19 cellular contexts compared by ENCODE assay signal in genomic region chr1:237774246-237774645, GRCh38.
"Had no signal": no experiment of that assay in that cellular context is flagged by ENCODE, and none has a peak within 500 bp of the region (broad histone marks: within the 10 kb centered on the region; RNA-seq: fewer than 3 reads in every experiment).

No MANE protein-coding gene starts in this region.

- H3K36me3 ChIP-seq: neural progenitor cell, ovary, right lobe of liver, suprapubic skin, thyroid gland had no signal

- H3K4me1 Mint-ChIP-seq: neural progenitor cell; stimulated activated effector memory CD8-positive, alpha-beta T cell treated with anti-CD3 and anti-CD28 coated beads, Interleukin-12 subunit alpha, Interleukin-12 subunit beta, amount 100 ng/mL, for 72 hours had no signal

- H3K27ac ChIP-seq: coronary artery, neural progenitor cell, ovary, right lobe of liver, suprapubic skin, thyroid gland had no signal

- H3K4me3 Mint-ChIP-seq: immature natural killer cell; natural killer cell treated with Interleukin-12 subunit alpha and Interleukin-12 subunit beta and Interleukin-15 and Interleukin-18, amount 100 ng/mL, for 72 hours; neural progenitor cell; stimulated activated effector memory CD8-positive, alpha-beta T cell treated with anti-CD3 and anti-CD28 coated beads, Interleukin-12 subunit alpha, Interleukin-12 subunit beta, amount 100 ng/mL, for 72 hours; type B pancreatic cell had no signal

- H3K9ac ChIP-seq: neural progenitor cell had no signal

- H3K27me3 Mint-ChIP-seq: natural killer cell treated with Interleukin-12 subunit alpha and Interleukin-12 subunit beta and Interleukin-15 and Interleukin-18, amount 100 ng/mL, for 72 hours had no signal

- H3K9me3 Mint-ChIP-seq: natural killer cell treated with Interleukin-12 subunit alpha and Interleukin-12 subunit beta and Interleukin-15 and Interleukin-18, amount 100 ng/mL, for 72 hours; neural progenitor cell; stimulated activated effector memory CD8-positive, alpha-beta T cell treated with anti-CD3 and anti-CD28 coated beads, Interleukin-12 subunit alpha, Interleukin-12 subunit beta, amount 100 ng/mL, for 72 hours; type B pancreatic cell had no signal

- H3K4me3 ChIP-seq: coronary artery, mucosa of descending colon, neural progenitor cell, ovary, right lobe of liver, suprapubic skin, thyroid gland had no signal

- H3K27ac Mint-ChIP-seq: immature natural killer cell; natural killer cell treated with Interleukin-12 subunit alpha and Interleukin-12 subunit beta and Interleukin-15 and Interleukin-18, amount 100 ng/mL, for 72 hours; neural progenitor cell; stimulated activated effector memory CD8-positive, alpha-beta T cell treated with anti-CD3 and anti-CD28 coated beads, Interleukin-12 subunit alpha, Interleukin-12 subunit beta, amount 100 ng/mL, for 72 hours; type B pancreatic cell had no signal

- H3K4me2 ChIP-seq: neural progenitor cell had no signal

- DNase-seq: effector CD4-positive, alpha-beta T cell; foreskin melanocyte; immature natural killer cell; kidney; left cardiac atrium; mucosa of descending colon; nucleus accumbens; ovary; right lobe of liver; stimulated activated CD4-positive, alpha-beta T cell treated with anti-CD3 and anti-CD28 coated beads, Interleukin-4, amount 100 ng/mL, for 1 hour; stimulated activated CD8-positive, alpha-beta memory T cell treated with anti-CD3 and anti-CD28 coated beads, Interleukin-4, amount 100 ng/mL, for 48 hours; stimulated activated naive CD8-positive, alpha-beta T cell treated with anti-CD3 and anti-CD28 coated beads, Interleukin-15, Interleukin-2, amounts not matched to agents 100 U/mL and 50 U/mL, for 24 hours; thyroid gland had no signal

- H3K27me3 ChIP-seq: neural progenitor cell, ovary, right lobe of liver, suprapubic skin, thyroid gland had no signal

- H3K36me3 Mint-ChIP-seq: natural killer cell treated with Interleukin-12 subunit alpha and Interleukin-12 subunit beta and Interleukin-15 and Interleukin-18, amount 100 ng/mL, for 72 hours; neural progenitor cell; stimulated activated effector memory CD8-positive, alpha-beta T cell treated with anti-CD3 and anti-CD28 coated beads, Interleukin-12 subunit alpha, Interleukin-12 subunit beta, amount 100 ng/mL, for 72 hours; type B pancreatic cell had no signal

- ATAC-seq: mucosa of descending colon; natural killer cell treated with Interleukin-12 subunit alpha and Interleukin-12 subunit beta and Interleukin-15 and Interleukin-18, amount 100 ng/mL, for 72 hours; stimulated activated effector memory CD8-positive, alpha-beta T cell treated with anti-CD3 and anti-CD28 coated beads, Interleukin-12 subunit alpha, Interleukin-12 subunit beta, amount 100 ng/mL, for 72 hours; stimulated activated naive CD8-positive, alpha-beta T cell treated with anti-CD3 and anti-CD28 coated beads, Interleukin-15, Interleukin-2, amounts not matched to agents 100 U/mL and 50 U/mL, for 24 hours had no signal

- H3K4me1 ChIP-seq: neural progenitor cell, right lobe of liver, suprapubic skin had no signal

- H2AFZ ChIP-seq: neural progenitor cell had no signal

- H3K9me3 ChIP-seq: mucosa of descending colon, ovary, right lobe of liver, suprapubic skin, thyroid gland had no signal
